In the genomic region with DNA sequence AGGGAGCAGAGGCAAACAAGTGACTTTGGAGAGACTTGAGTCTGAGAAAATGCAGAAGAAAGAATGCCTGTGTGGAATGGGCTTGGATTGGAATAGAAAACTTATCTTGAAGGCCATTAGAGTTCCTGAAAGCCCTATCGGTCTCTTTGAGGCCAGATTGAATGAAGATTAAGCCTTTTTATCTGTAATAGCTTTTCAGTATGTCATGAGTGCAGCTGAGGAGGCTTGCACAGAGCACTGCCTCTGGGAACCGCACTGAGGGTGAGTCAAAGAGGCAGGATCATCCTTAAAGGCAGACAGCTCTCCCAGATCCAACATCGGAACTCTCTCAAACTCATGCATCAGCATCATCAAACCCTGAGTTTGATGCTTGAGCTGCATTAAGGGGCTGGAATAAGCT, we compare ENCODE assay signal across 30 cellular contexts.
"Had no signal": no experiment of that assay in that cellular context is flagged by ENCODE, and none has a peak within 500 bp of the region (broad histone marks: within the 10 kb centered on the region; RNA-seq: fewer than 3 reads in every experiment).

No MANE protein-coding gene starts in this region.

- H3K9me3 ChIP-seq: adrenal gland, breast epithelium, MG63 had no signal

- ATAC-seq: activated CD8-positive, alpha-beta T cell treated with anti-CD3 and anti-CD28 coated beads, Interleukin-2, amount 10 ng/mL, durations not matched to agents 7 days and 5 days; T-cell; WTC11 had no signal

- H3K4me1 Mint-ChIP-seq: WTC11 had no signal

- H3K36me3 ChIP-seq: adrenal gland, breast epithelium, MG63 had no signal

- H3K9me3 Mint-ChIP-seq: activated naive CD8-positive, alpha-beta T cell treated with anti-CD3 and anti-CD28 coated beads, Interleukin-2, amount 10 ng/mL, durations not matched to agents 7 days and 5 days; WTC11 had no signal

- H3K36me3 Mint-ChIP-seq: activated naive CD8-positive, alpha-beta T cell treated with anti-CD3 and anti-CD28 coated beads, Interleukin-2, amount 10 ng/mL, durations not matched to agents 7 days and 5 days; T-cell; WTC11 had no signal

- DNase-seq: activated CD4-positive, alpha-beta T cell treated with anti-CD3 and anti-CD28 coated beads for 48 hours; activated CD4-positive, alpha-beta T cell treated with anti-CD3 and anti-CD28 coated beads, Interleukin-2, amount 50 U/mL, for 4 hours; activated CD4-positive, CD25-positive, alpha-beta regulatory T cell treated with anti-CD3 and anti-CD28 coated beads, Interleukin-2, amount 50 U/mL, for 72 hours; activated CD8-positive, alpha-beta memory T cell treated with anti-CD3 and anti-CD28 coated beads, Interleukin-2, amount 50 U/mL, for 48 hours; activated CD8-positive, alpha-beta T cell treated with anti-CD3 and anti-CD28 coated beads, Interleukin-2, amount 10 ng/mL, durations not matched to agents 7 days and 5 days; activated naive CD4-positive, alpha-beta T cell treated with anti-CD3 and anti-CD28 coated beads, Interleukin-2, amount 50 U/mL, for 16 hours; activated naive CD8-positive, alpha-beta T cell treated with anti-CD3 and anti-CD28 coated beads, Interleukin-2, amount 10 ng/mL, durations not matched to agents 7 days and 5 days; activated T-cell treated with anti-CD3 and anti-CD28 coated beads, Interleukin-2, amount 50 U/mL, for 1 hour; adrenal gland; aorta; caudate nucleus; MG63; MV-4-11; NCI-H1092 treated with DMSO at 0.1 percent for 48 hours; NCI-H1417 treated with DMSO at 0.1 percent for 48 hours; NCI-H1694; NCI-H2029; NCI-H2107; NCI-H2171 treated with DMSO at 0.1 percent for 48 hours; NCI-H345; NCI-H510A treated with DMSO at 0.1 percent for 48 hours; NCI-H69; SIG-M5; T-cell; T-helper 2 cell; T1000 had no signal

- H3K27ac ChIP-seq: adrenal gland, breast epithelium, KMS-11, SK-N-MC had no signal

- H3K27ac Mint-ChIP-seq: activated CD8-positive, alpha-beta T cell treated with anti-CD3 and anti-CD28 coated beads, Interleukin-2, amount 10 ng/mL, durations not matched to agents 7 days and 5 days; activated naive CD8-positive, alpha-beta T cell treated with anti-CD3 and anti-CD28 coated beads, Interleukin-2, amount 10 ng/mL, durations not matched to agents 7 days and 5 days; T-cell; WTC11 had no signal

- H3K4me3 Mint-ChIP-seq: activated CD8-positive, alpha-beta T cell treated with anti-CD3 and anti-CD28 coated beads, Interleukin-2, amount 10 ng/mL, durations not matched to agents 7 days and 5 days; activated naive CD8-positive, alpha-beta T cell treated with anti-CD3 and anti-CD28 coated beads, Interleukin-2, amount 10 ng/mL, durations not matched to agents 7 days and 5 days; T-cell; WTC11 had no signal

- H3K4me3 ChIP-seq: adrenal gland, breast epithelium, MG63, SK-N-MC had no signal

- H3K27me3 ChIP-seq: adrenal gland, breast epithelium, MG63 had no signal

- H3K4me1 ChIP-seq: adrenal gland, breast epithelium had no signal

- H3K9ac ChIP-seq: KMS-11 had no signal

- H3K27me3 Mint-ChIP-seq: activated naive CD8-positive, alpha-beta T cell treated with anti-CD3 and anti-CD28 coated beads, Interleukin-2, amount 10 ng/mL, durations not matched to agents 7 days and 5 days; T-cell had no signal

- H3K4me2 ChIP-seq: KMS-11 had no signal
